Comparison of ENCODE assay signal across 1 cellular context in the genomic region with DNA sequence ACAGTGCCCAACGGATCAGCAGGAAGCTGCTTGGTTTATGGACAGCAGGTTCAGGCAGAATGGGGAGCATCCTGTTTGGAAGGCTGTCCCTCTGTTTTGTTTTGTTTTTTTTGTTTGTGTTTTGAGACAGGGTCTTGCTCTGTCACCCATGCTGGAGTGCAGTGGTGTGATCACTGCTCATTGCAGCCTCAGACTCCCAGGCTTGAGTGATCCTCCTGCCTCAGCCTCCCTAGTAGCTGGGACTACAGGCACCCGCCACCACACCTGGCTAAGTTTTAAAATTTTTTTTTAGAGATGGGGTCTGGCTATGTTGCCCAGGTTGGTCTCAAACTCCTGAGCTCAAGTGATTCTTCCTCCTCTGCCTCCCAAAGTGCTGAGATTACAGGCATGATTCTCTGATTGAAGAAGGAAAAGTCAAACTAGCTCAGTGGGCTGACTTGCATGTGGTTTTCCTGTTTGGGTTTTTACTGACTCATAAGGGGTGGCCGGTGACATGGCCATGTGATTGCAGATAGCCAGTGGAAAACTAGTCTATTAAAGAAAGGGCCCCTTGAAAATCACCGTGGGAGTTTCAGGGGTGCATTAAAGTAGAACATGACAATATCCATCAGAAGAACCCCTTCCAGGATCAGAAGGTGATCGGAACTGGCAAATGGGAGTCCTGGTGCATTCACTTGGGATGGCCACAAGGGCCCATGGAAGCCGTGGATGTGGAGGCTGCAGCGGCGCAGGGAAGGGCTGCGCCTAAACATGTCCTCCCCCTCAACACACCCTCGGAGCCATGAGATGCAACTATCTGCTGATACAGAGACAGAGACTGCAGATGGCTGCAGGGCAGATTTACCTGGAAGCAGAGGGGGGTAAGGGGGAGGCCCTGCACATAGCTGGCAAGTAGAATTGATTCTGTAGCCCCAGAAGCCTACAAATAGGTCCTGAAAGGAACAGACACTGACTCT.
TF ChIP-seq lines count a peak whose summit lies in the region.

No MANE protein-coding gene starts in this region.

TF ChIP-seq in A549, 52 proteins besides CTCF, POLR2A, EP300 and RAD21 (continued from another document):
- TF ChIP-seq, protein P1, sequence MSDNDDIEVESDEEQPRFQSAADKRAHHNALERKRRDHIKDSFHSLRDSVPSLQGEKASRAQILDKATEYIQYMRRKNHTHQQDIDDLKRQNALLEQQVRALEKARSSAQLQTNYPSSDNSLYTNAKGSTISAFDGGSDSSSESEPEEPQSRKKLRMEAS (IDR thresholded peaks at IDR 0.05) = no peak
- no peak for TF ChIP-seq RNF2 (IDR thresholded peaks at IDR 0.05; ENCODE audit: borderline replicate concordance, low read depth)
